11 cellular contexts compared by ENCODE assay signal in genomic region chr15:40281057-40281850, GRCh38. TPM values are rescaled to one million over a fixed set of nuclear protein-coding genes. Genes with fewer than 3 reads are reported as not detected.
DNase-seq lines count a peak whose midpoint lies in the region; ATAC-seq and TF ChIP-seq lines count a peak whose summit lies in the region.
"Had no signal": no experiment of that assay in that cellular context is flagged by ENCODE, and none has a peak within 500 bp of the region (broad histone marks: within the 10 kb centered on the region; RNA-seq: fewer than 3 reads in every experiment).

No MANE protein-coding gene starts in this region.

- peak overlapping the region; percentile 26 for H3K4me3 Mint-ChIP-seq in activated naive CD4-positive, alpha-beta T cell treated with anti-CD3 and anti-CD28 coated beads, Interleukin-2, amount 10 ng/mL, durations not matched to agents 7 days and 5 days
- H3K4me3 Mint-ChIP-seq in activated naive CD4-positive, alpha-beta T cell treated with anti-CD3 and anti-CD28 coated beads for 36 hours: no peak overlapping the region
- peak overlapping the region; percentile 71 for H3K4me3 Mint-ChIP-seq in activated T-helper 1 cell treated with anti-CD3 and anti-CD28 coated beads, Interleukin-12 subunit alpha, Interleukin-12 subunit beta, Interleukin-2, Interleukin-4 antibody, amounts not matched to agents 30 ng/mL and 10 ng/mL and 1 ng/mL, durations not matched to agents 14 hours and 24 hours and 36 hours

- H3K4me1 Mint-ChIP-seq in activated naive CD4-positive, alpha-beta T cell treated with anti-CD3 and anti-CD28 coated beads, Interleukin-2, amount 10 ng/mL, durations not matched to agents 7 days and 5 days: peaks cover 9% of the 10 kb centered on the region
- peaks cover 5% of the 10 kb centered on the region for H3K4me1 Mint-ChIP-seq in activated naive CD4-positive, alpha-beta T cell treated with anti-CD3 and anti-CD28 coated beads for 36 hours (ENCODE audit: low read depth)
- H3K4me1 Mint-ChIP-seq in activated T-helper 1 cell treated with anti-CD3 and anti-CD28 coated beads, Interleukin-12 subunit alpha, Interleukin-12 subunit beta, Interleukin-2, Interleukin-4 antibody, amounts not matched to agents 30 ng/mL and 10 ng/mL and 1 ng/mL, durations not matched to agents 14 hours and 24 hours and 36 hours (ENCODE audit: low read depth): peaks cover 5% of the 10 kb centered on the region

- no peaks in the 10 kb centered on the region for H3K36me3 Mint-ChIP-seq in activated naive CD4-positive, alpha-beta T cell treated with anti-CD3 and anti-CD28 coated beads, Interleukin-2, amount 10 ng/mL, durations not matched to agents 7 days and 5 days
- H3K36me3 Mint-ChIP-seq in activated naive CD4-positive, alpha-beta T cell treated with anti-CD3 and anti-CD28 coated beads for 36 hours (ENCODE audit: low read depth): no peaks in the 10 kb centered on the region
- H3K36me3 Mint-ChIP-seq in activated T-helper 1 cell treated with anti-CD3 and anti-CD28 coated beads, Interleukin-12 subunit alpha, Interleukin-12 subunit beta, Interleukin-2, Interleukin-4 antibody, amounts not matched to agents 30 ng/mL and 10 ng/mL and 1 ng/mL, durations not matched to agents 14 hours and 24 hours and 36 hours (ENCODE audit: low read depth): peaks cover 6% of the 10 kb centered on the region

- 84% methylated on average over 47 of the region's 47 CpGs for WGBS in thymus

- TF ChIP-seq CTCF in lower lobe of right lung (IDR thresholded peaks at IDR 0.05): no peak

- H3K27me3 Mint-ChIP-seq in activated naive CD4-positive, alpha-beta T cell treated with anti-CD3 and anti-CD28 coated beads, Interleukin-2, amount 10 ng/mL, durations not matched to agents 7 days and 5 days: peaks cover 86% of the 10 kb centered on the region
- peaks cover 33% of the 10 kb centered on the region for H3K27me3 Mint-ChIP-seq in activated naive CD4-positive, alpha-beta T cell treated with anti-CD3 and anti-CD28 coated beads for 36 hours (ENCODE audit: low read depth)
- peaks cover 55% of the 10 kb centered on the region for H3K27me3 Mint-ChIP-seq in activated T-helper 1 cell treated with anti-CD3 and anti-CD28 coated beads, Interleukin-12 subunit alpha, Interleukin-12 subunit beta, Interleukin-2, Interleukin-4 antibody, amounts not matched to agents 30 ng/mL and 10 ng/mL and 1 ng/mL, durations not matched to agents 14 hours and 24 hours and 36 hours (ENCODE audit: insufficient read depth)

- H3K4me1 ChIP-seq in lower lobe of right lung: peaks cover 48% of the 10 kb centered on the region
- H3K4me1 ChIP-seq in thymus (ENCODE audit: control insufficient read depth, insufficient read depth, low read length): peaks cover 18% of the 10 kb centered on the region

- CTCF ChIA-PET in activated naive CD4-positive, alpha-beta T cell treated with anti-CD3 and anti-CD28 coated beads, Interleukin-2, amount 10 ng/mL, durations not matched to agents 7 days and 5 days (lab: Charles Lee): interaction anchor here (1.4 to 10.8 kb wide), 10 partner anchors 8 to 141 kb away, joined by 3 to 401 read pairs (median 21); partner anchors contain the start of genes CCDC9B and PLCB2
- CTCF ChIA-PET in activated naive CD4-positive, alpha-beta T cell treated with anti-CD3 and anti-CD28 coated beads for 36 hours (lab: Charles Lee): interaction anchor here (0.5 to 12.6 kb wide), 11 partner anchors 9 to 250 kb away, joined by 4 to 365 read pairs (median 6); partner anchors contain the start of genes CCDC9B, INAFM2 and PLCB2

- no peaks in the 10 kb centered on the region for H3K9me3 ChIP-seq in lower lobe of right lung
- no peaks in the 10 kb centered on the region for H3K9me3 ChIP-seq in thymus (ENCODE audit: control insufficient read depth)
- H3K9me3 ChIP-seq: adrenal gland, tibial nerve had no signal

- no peaks in the 10 kb centered on the region for H3K36me3 ChIP-seq in lower lobe of right lung
- no peaks in the 10 kb centered on the region for H3K36me3 ChIP-seq in thymus (ENCODE audit: control insufficient read depth, insufficient read depth)
- H3K36me3 ChIP-seq: adrenal gland, tibial nerve had no signal

- H3K9me3 Mint-ChIP-seq in activated naive CD4-positive, alpha-beta T cell treated with anti-CD3 and anti-CD28 coated beads, Interleukin-2, amount 10 ng/mL, durations not matched to agents 7 days and 5 days: no peaks in the 10 kb centered on the region
- no peaks in the 10 kb centered on the region for H3K9me3 Mint-ChIP-seq in activated naive CD4-positive, alpha-beta T cell treated with anti-CD3 and anti-CD28 coated beads for 36 hours
- H3K9me3 Mint-ChIP-seq in activated T-helper 1 cell treated with anti-CD3 and anti-CD28 coated beads, Interleukin-12 subunit alpha, Interleukin-12 subunit beta, Interleukin-2, Interleukin-4 antibody, amounts not matched to agents 30 ng/mL and 10 ng/mL and 1 ng/mL, durations not matched to agents 14 hours and 24 hours and 36 hours: no peaks in the 10 kb centered on the region

- DNase-seq in activated naive CD4-positive, alpha-beta T cell treated with anti-CD3 and anti-CD28 coated beads, Interleukin-2, amount 10 ng/mL, durations not matched to agents 7 days and 5 days: no peak
- no peak for DNase-seq in activated naive CD4-positive, alpha-beta T cell treated with anti-CD3 and anti-CD28 coated beads for 36 hours
- DNase-seq in activated T-helper 1 cell treated with anti-CD3 and anti-CD28 coated beads, Interleukin-12 subunit alpha, Interleukin-12 subunit beta, Interleukin-2, Interleukin-4 antibody, amounts not matched to agents 30 ng/mL and 10 ng/mL and 1 ng/mL, durations not matched to agents 14 hours and 24 hours and 36 hours (ENCODE audit: low spot score): no peak
- no peak for DNase-seq in lower lobe of right lung
- no peak for DNase-seq in NCI-H2196 treated with DMSO at 0.1 percent for 48 hours (lab: John Stamatoyannopoulos, UW; ENCODE audit: unreplicated experiment)
- no peak for DNase-seq in NCI-H1436 (lab: John Stamatoyannopoulos, UW)
- DNase-seq: occipital lobe had no signal

- H3K27me3 ChIP-seq in lower lobe of right lung (ENCODE audit: low read depth): peaks cover 65% of the 10 kb centered on the region
- peaks cover 68% of the 10 kb centered on the region for H3K27me3 ChIP-seq in thymus (ENCODE audit: control insufficient read depth, insufficient read depth)

- no peak overlapping the region for H3K27ac ChIP-seq in lower lobe of right lung
- H3K27ac ChIP-seq in thymus (ENCODE audit: low read depth): no peak overlapping the region
- H3K27ac ChIP-seq: adrenal gland, tibial nerve had no signal

- intact Hi-C loops in activated naive CD4-positive, alpha-beta T cell treated with anti-CD3 and anti-CD28 coated beads for 36 hours (cut with micrococcal nuclease): loop anchor here (5.0 kb wide), 1 partner anchor 41 kb away; the partner anchor contains the start of gene INAFM2
- intact Hi-C loops in activated T-helper 1 cell treated with anti-CD3 and anti-CD28 coated beads, Interleukin-12 subunit alpha, Interleukin-12 subunit beta, Interleukin-2, Interleukin-4 antibody, amounts not matched to agents 30 ng/mL and 10 ng/mL and 1 ng/mL, durations not matched to agents 14 hours and 24 hours and 36 hours (cut with micrococcal nuclease): no loop called here
- intact Hi-C loops in lower lobe of right lung (cut with DNase I): no loop called here

- ATAC-seq in lower lobe of right lung (no peak), HG03196 (IDR thresholded peaks at IDR 0.05; ENCODE audit: unreplicated experiment) (no peak)

- H3K4me3 ChIP-seq in lower lobe of right lung: peak overlapping the region; percentile 60
- H3K4me3 ChIP-seq in thymus (ENCODE audit: low read length): peak overlapping the region; percentile 55

- no peak overlapping the region for H3K27ac Mint-ChIP-seq in activated naive CD4-positive, alpha-beta T cell treated with anti-CD3 and anti-CD28 coated beads, Interleukin-2, amount 10 ng/mL, durations not matched to agents 7 days and 5 days
- no peak overlapping the region for H3K27ac Mint-ChIP-seq in activated naive CD4-positive, alpha-beta T cell treated with anti-CD3 and anti-CD28 coated beads for 36 hours
- peak overlapping the region; percentile 40 for H3K27ac Mint-ChIP-seq in activated T-helper 1 cell treated with anti-CD3 and anti-CD28 coated beads, Interleukin-12 subunit alpha, Interleukin-12 subunit beta, Interleukin-2, Interleukin-4 antibody, amounts not matched to agents 30 ng/mL and 10 ng/mL and 1 ng/mL, durations not matched to agents 14 hours and 24 hours and 36 hours

RNA-seq across cellular contexts. Expression of gene ANKRD63, which starts 1.6 kb away (rescaled TPM):
- total RNA-seq in activated naive CD4-positive, alpha-beta T cell treated with anti-CD3 and anti-CD28 coated beads for 36 hours: not detected
- not detected in 2 replicates for total RNA-seq in activated T-helper 1 cell treated with anti-CD3 and anti-CD28 coated beads, Interleukin-12 subunit alpha, Interleukin-12 subunit beta, Interleukin-2, Interleukin-4 antibody, amounts not matched to agents 30 ng/mL and 10 ng/mL and 1 ng/mL, durations not matched to agents 14 hours and 24 hours and 36 hours
- total RNA-seq in lower lobe of right lung: not detected
- not detected for polyA plus RNA-seq in thymus
- total RNA-seq: adrenal gland, occipital lobe, tibial nerve had no signal
- polyA plus RNA-seq: adrenal gland had no signal

RNA-seq across cellular contexts. Expression of gene PLCB2, which starts 26.5 kb away (rescaled TPM):
- total RNA-seq in activated naive CD4-positive, alpha-beta T cell treated with anti-CD3 and anti-CD28 coated beads for 36 hours: 10 to 100 TPM; 55.0 to 56.7 TPM
- 88.5 and 89.0 TPM in 2 replicates for total RNA-seq in activated T-helper 1 cell treated with anti-CD3 and anti-CD28 coated beads, Interleukin-12 subunit alpha, Interleukin-12 subunit beta, Interleukin-2, Interleukin-4 antibody, amounts not matched to agents 30 ng/mL and 10 ng/mL and 1 ng/mL, durations not matched to agents 14 hours and 24 hours and 36 hours
- total RNA-seq in lower lobe of right lung: 105 TPM
- 125 TPM for polyA plus RNA-seq in thymus

RNA-seq across cellular contexts. Expression of gene INAFM2, which starts 42.2 kb away (rescaled TPM):
- 1 to 10 TPM; 4.9 to 6.5 TPM for total RNA-seq in activated naive CD4-positive, alpha-beta T cell treated with anti-CD3 and anti-CD28 coated beads for 36 hours
- 19.2 and 25.1 TPM in 2 replicates for total RNA-seq in activated T-helper 1 cell treated with anti-CD3 and anti-CD28 coated beads, Interleukin-12 subunit alpha, Interleukin-12 subunit beta, Interleukin-2, Interleukin-4 antibody, amounts not matched to agents 30 ng/mL and 10 ng/mL and 1 ng/mL, durations not matched to agents 14 hours and 24 hours and 36 hours
- total RNA-seq in lower lobe of right lung: 33.8 TPM
- polyA plus RNA-seq in thymus: 12.8 TPM

RNA-seq across cellular contexts. Expression of gene PAK6, which starts 42.4 kb away (rescaled TPM):
- total RNA-seq in activated naive CD4-positive, alpha-beta T cell treated with anti-CD3 and anti-CD28 coated beads for 36 hours: not detected
- 0.26 and 0.78 TPM in 2 replicates for total RNA-seq in activated T-helper 1 cell treated with anti-CD3 and anti-CD28 coated beads, Interleukin-12 subunit alpha, Interleukin-12 subunit beta, Interleukin-2, Interleukin-4 antibody, amounts not matched to agents 30 ng/mL and 10 ng/mL and 1 ng/mL, durations not matched to agents 14 hours and 24 hours and 36 hours
- 5.6 TPM for total RNA-seq in lower lobe of right lung
- polyA plus RNA-seq in thymus: 1.3 TPM

RNA-seq across cellular contexts. Expression of gene CCDC9B, which starts 59.5 kb away (rescaled TPM):
- 1 to 10 TPM; 1.9 to 2.2 TPM for total RNA-seq in activated naive CD4-positive, alpha-beta T cell treated with anti-CD3 and anti-CD28 coated beads for 36 hours
- total RNA-seq in activated T-helper 1 cell treated with anti-CD3 and anti-CD28 coated beads, Interleukin-12 subunit alpha, Interleukin-12 subunit beta, Interleukin-2, Interleukin-4 antibody, amounts not matched to agents 30 ng/mL and 10 ng/mL and 1 ng/mL, durations not matched to agents 14 hours and 24 hours and 36 hours: 0.21 and 0.24 TPM in 2 replicates
- total RNA-seq in lower lobe of right lung: 71.4 TPM
- 3.6 TPM for polyA plus RNA-seq in thymus
